ENCODE assay signal across 17 cellular contexts in genomic region chr20:62723351-62723750, GRCh38. TPM values are rescaled to one million over a fixed set of nuclear protein-coding genes. Genes with fewer than 3 reads are reported as not detected.
DNase-seq lines count a peak whose midpoint lies in the region; ATAC-seq and TF ChIP-seq lines count a peak whose summit lies in the region.
"Had no signal": no experiment of that assay in that cellular context is flagged by ENCODE, and none has a peak within 500 bp of the region (broad histone marks: within the 10 kb centered on the region; RNA-seq: fewer than 3 reads in every experiment).

No MANE protein-coding gene starts in this region.

- H3K9me3 ChIP-seq in body of pancreas (peaks cover 0 to 7% (median 0%) of the 10 kb centered on the region in 3 donors), muscle layer of colon (ENCODE audit: low read length) (peaks cover 9% of the 10 kb centered on the region), T-helper 17 cell (ENCODE audit: control insufficient read depth, low read length, poor library complexity, severe bottlenecking) (peaks cover 7% of the 10 kb centered on the region), Peyer's patch (peaks cover 0 to 5% (median 2%) of the 10 kb centered on the region in 4 donors)
- H3K9me3 ChIP-seq: vagina had no signal

- intact Hi-C loops in body of pancreas (cut with DNase I): no loop called here

- peaks cover 9% of the 10 kb centered on the region for H3K4me1 ChIP-seq in body of pancreas
- H3K4me1 ChIP-seq in muscle layer of colon (ENCODE audit: insufficient read depth, low read length): peaks cover 62% of the 10 kb centered on the region
- H3K4me1 ChIP-seq in Peyer's patch: no peaks in the 10 kb centered on the region
- H3K4me1 ChIP-seq: vagina had no signal

- H3K27me3 ChIP-seq in body of pancreas (no peaks in the 10 kb centered on the region), muscle layer of colon (ENCODE audit: control insufficient read depth in 1 of 2, insufficient read depth in 2 of 2, low read length in 2 of 2) (peaks cover 0 to 8% of the 10 kb centered on the region in 2 donors), Peyer's patch (no peaks in the 10 kb centered on the region)
- H3K27me3 ChIP-seq: vagina had no signal

- H3K9ac ChIP-seq in muscle layer of colon (ENCODE audit: low read length): no peak overlapping the region

- TF ChIP-seq CTCF in body of pancreas (IDR thresholded peaks at IDR 0.05) (no peak), Peyer's patch (IDR thresholded peaks at IDR 0.05) (no peak), glutamatergic neuron (IDR thresholded peaks at IDR 0.05; ENCODE audit: partially characterized antibody, unreplicated experiment) (no peak)

- H3K27ac Mint-ChIP-seq in T-helper 17 cell: no peak overlapping the region
- no peak overlapping the region for H3K27ac Mint-ChIP-seq in glutamatergic neuron (ENCODE audit: unreplicated experiment)
- H3K27ac Mint-ChIP-seq: IgD-negative memory B cell; stimulated activated effector memory CD8-positive, alpha-beta T cell treated with anti-CD3 and anti-CD28 coated beads, Interleukin-12 subunit alpha, Interleukin-12 subunit beta, amount 100 ng/mL, for 72 hours had no signal

- no peaks in the 10 kb centered on the region for H3K27me3 Mint-ChIP-seq in T-helper 17 cell
- H3K27me3 Mint-ChIP-seq in glutamatergic neuron (ENCODE audit: unreplicated experiment): peaks cover 2% of the 10 kb centered on the region

- WGBS in body of pancreas, 2 donors: 9 to 14% methylated on average over 13 of the region's 13 CpGs

- ATAC-seq in body of pancreas (peak; percentile 87), T-helper 17 cell (no peak)
- ATAC-seq: stimulated activated effector memory CD8-positive, alpha-beta T cell treated with anti-CD3 and anti-CD28 coated beads, Interleukin-12 subunit alpha, Interleukin-12 subunit beta, amount 100 ng/mL, for 72 hours had no signal

- H3K9me3 Mint-ChIP-seq in glutamatergic neuron (ENCODE audit: unreplicated experiment): peaks cover 10% of the 10 kb centered on the region

- no peak for TF ChIP-seq POLR2A in body of pancreas (IDR thresholded peaks at IDR 0.05)
- no peak for TF ChIP-seq POLR2A in Peyer's patch (IDR thresholded peaks at IDR 0.05)

- no peaks in the 10 kb centered on the region for H3K36me3 ChIP-seq in body of pancreas (replicated peaks in 1 of 2; ENCODE audit: insufficient read depth in 1 of 2, low read depth in 2 of 2)
- no peaks in the 10 kb centered on the region for H3K36me3 ChIP-seq in muscle layer of colon (ENCODE audit: insufficient read depth, low read length)
- H3K36me3 ChIP-seq in Peyer's patch: no peaks in the 10 kb centered on the region
- H3K36me3 ChIP-seq: vagina had no signal

- no peak overlapping the region for H3K4me3 ChIP-seq in body of pancreas
- H3K4me3 ChIP-seq in muscle layer of colon (ENCODE audit: low read depth in 1 of 2, low read length in 2 of 2): peak overlapping the region in 1 of 2 donors; percentile 23
- no peak overlapping the region for H3K4me3 ChIP-seq in Peyer's patch
- H3K4me3 ChIP-seq: dorsolateral prefrontal cortex, vagina had no signal

- H3K27ac ChIP-seq in body of pancreas: peak overlapping the region in 3 of 4 donors; percentile 7 to 31 (median 9)
- H3K27ac ChIP-seq in muscle layer of colon (ENCODE audit: low read depth, low read length): peak overlapping the region; percentile 84
- H3K27ac ChIP-seq in Peyer's patch: peak overlapping the region in 1 of 4 donors; percentile 45
- H3K27ac ChIP-seq: dorsolateral prefrontal cortex, vagina had no signal

- H3K4me3 Mint-ChIP-seq in T-helper 17 cell: no peak overlapping the region
- H3K4me3 Mint-ChIP-seq in glutamatergic neuron (ENCODE audit: unreplicated experiment): no peak overlapping the region
- H3K4me3 Mint-ChIP-seq: IgD-negative memory B cell; stimulated activated effector memory CD8-positive, alpha-beta T cell treated with anti-CD3 and anti-CD28 coated beads, Interleukin-12 subunit alpha, Interleukin-12 subunit beta, amount 100 ng/mL, for 72 hours had no signal

- H3K36me3 Mint-ChIP-seq in T-helper 17 cell (ENCODE audit: low read depth) (peaks cover 3% of the 10 kb centered on the region), glutamatergic neuron (ENCODE audit: unreplicated experiment) (peaks cover 42% of the 10 kb centered on the region)
- H3K36me3 Mint-ChIP-seq: stimulated activated effector memory CD8-positive, alpha-beta T cell treated with anti-CD3 and anti-CD28 coated beads, Interleukin-12 subunit alpha, Interleukin-12 subunit beta, amount 100 ng/mL, for 72 hours had no signal

- DNase-seq in EL (peak; percentile 40), NCI-H1092 treated with DMSO at 0.1 percent for 48 hours (lab: John Stamatoyannopoulos, UW) (peak; percentile 27), body of pancreas (peak; percentile 61 to 82 (median 78)), HuH-7 (ENCODE audit: low spot score) (no peak), T-helper 17 cell (no peak), Peyer's patch (no peak), glutamatergic neuron (no peak)
- DNase-seq: activated T-cell treated with anti-CD3 and anti-CD28 coated beads, Interleukin-2, amount 50 U/mL, for 1 hour; DMS79; NCI-H1930; NK-92 treated with Interleukin-12 subunit alpha and Interleukin-12 subunit beta, amount 100 ng/mL, for 24 hours; stimulated activated CD4-positive, alpha-beta T cell treated with anti-CD3 and anti-CD28 coated beads, Interleukin-4, amount 100 ng/mL, for 24 hours had no signal

- H3K4me1 Mint-ChIP-seq in T-helper 17 cell: peaks cover 6% of the 10 kb centered on the region
- H3K4me1 Mint-ChIP-seq in glutamatergic neuron (ENCODE audit: low read depth, unreplicated experiment): peaks cover 3% of the 10 kb centered on the region
- H3K4me1 Mint-ChIP-seq: IgD-negative memory B cell had no signal

RNA-seq across cellular contexts. Expression of gene NTSR1, which starts 14.7 kb away (rescaled TPM):
- total RNA-seq in body of pancreas: not detected
- total RNA-seq in T-helper 17 cell: under 1 TPM in 1 of 2 donors, not detected in 1; 0.10 TPM
- under 1 TPM in 1 of 4 donors, not detected in 3; 0.76 TPM for total RNA-seq in Peyer's patch
- total RNA-seq in glutamatergic neuron (ENCODE audit: unreplicated experiment): 4.0 TPM

Comparison
In these comparisons a context has a peak if more than half of its experiments do, and no peak if none do; other contexts are left out.
1. DNase-seq: peak in EL (single experiment), NCI-H1092 treated with DMSO at 0.1 percent for 48 hours (single experiment) and body of pancreas (4 of 4); none in HuH-7 (single experiment), T-helper 17 cell (0 of 3), Peyer's patch (0 of 3) and glutamatergic neuron (single experiment).